In genomic region chr19:11089254-11090013, GRCh38 we compare ENCODE assay signal across 8 cellular contexts. TPM values are rescaled to one million over a fixed set of nuclear protein-coding genes. Genes with fewer than 3 reads are reported as not detected.
DNase-seq lines count a peak whose midpoint lies in the region; ATAC-seq and TF ChIP-seq lines count a peak whose summit lies in the region.

Gene LDLR, plus strand, starts transcription at chr19:11089463. Its CDS starts 86 bp downstream, at chr19:11089549.

- ATAC-seq in Panc1 (peak; percentile 79), GM19351 (IDR thresholded peaks at IDR 0.05; ENCODE audit: unreplicated experiment) (no peak)

- no peaks in the 10 kb centered on the region for H3K9me3 ChIP-seq in Panc1 (ENCODE audit: control insufficient read depth, insufficient read depth, low read depth, low read length)

- DNase-seq in EL (peak; percentile 95), Panc1 (ENCODE audit: low read depth, low spot score) (peak; percentile 84), activated T-cell treated with anti-CD3 and anti-CD28 coated beads for 48 hours (ENCODE audit: low read depth) (peak; percentile 73), epithelial cell of prostate (ENCODE audit: low read depth, low spot score) (peak; percentile 78), middle frontal gyrus (ENCODE audit: extremely low spot score, low spot score) (peak; percentile 69)
- peak; percentile 97 for DNase-seq in Jurkat, Clone E6-1 (ENCODE audit: low read depth, low spot score)
- DNase-seq in stimulated activated CD8-positive, alpha-beta memory T cell treated with anti-CD3 and anti-CD28 coated beads, Interleukin-2, amount 100 ng/mL, for 1 hour (ENCODE audit: low read depth in 2 of 2) = peak; percentile 38 to 51

- no peaks in the 10 kb centered on the region for H3K27me3 ChIP-seq in Panc1 (ENCODE audit: control insufficient read depth, insufficient read depth, low read length)

- POLR2A ChIA-PET in Panc1 (lab: Charles Lee) = interaction anchor here (0.5 to 1.6 kb wide), 4 partner anchors 9 to 150 kb away, joined by 3 to 6 read pairs (median 4); no protein-coding TSS in a partner anchor

- peaks cover 36% of the 10 kb centered on the region for H3K4me1 ChIP-seq in Panc1 (ENCODE audit: control insufficient read depth, insufficient read depth, low read length)

- H3K4me3 ChIP-seq in Jurkat, Clone E6-1 (ENCODE audit: low read length) = peak within 1 kb of the TSS; percentile 87
- peak within 1 kb of the TSS; percentile 75 to 82 for H3K4me3 ChIP-seq in Panc1 (ENCODE audit: low read depth in 2 of 2, low read length in 2 of 2)

- TF ChIP-seq CTCF in Panc1 (IDR thresholded peaks at IDR 0.05) = no peak

- BruUV-seq in Panc1 (replicated peaks; lab: Mats Ljungman, UMichigan) = no TSS peak

- CTCF ChIA-PET in Panc1 (lab: Charles Lee) = no interaction called here

- peak within 1 kb of the TSS; percentile 97 for H3K27ac ChIP-seq in Panc1 (ENCODE audit: low read length)
- H3K27ac ChIP-seq in epithelial cell of prostate = peak within 1 kb of the TSS; percentile 100

- intact Hi-C loops in Panc1 (cut with micrococcal nuclease; ENCODE audit: unreplicated experiment) = no loop called here

- peaks cover 5% of the 10 kb centered on the region for H3K36me3 ChIP-seq in Panc1 (ENCODE audit: control insufficient read depth, insufficient read depth, low read length)

- in situ Hi-C loops in Panc1 (cut with HindIII; ENCODE audit: low pct_unique_long_range_greater_than_20kb, low sequenced_read_pairs) = no loop called here

RNA-seq across cellular contexts. Expression of gene LDLR, which starts in this region (rescaled TPM):
- 25.4 TPM for polyA plus RNA-seq in Jurkat, Clone E6-1 (2012; ENCODE audit: insufficient read depth, insufficient read length)
- total RNA-seq in Panc1 (2021; ENCODE audit: unreplicated experiment) = 203 TPM
- 110 TPM for polyA plus RNA-seq in Panc1 (2012; ENCODE audit: insufficient read length)

Comparison
In these comparisons a context has a peak if more than half of its experiments do, and no peak if none do; other contexts are left out.
1. DNase-seq: peak in every context shown above with its lines; median percentile 97 in Jurkat, Clone E6-1; 95 in EL; 84 in Panc1; 78 in epithelial cell of prostate; 73 in activated T-cell treated with anti-CD3 and anti-CD28 coated beads for 48 hours; 69 in middle frontal gyrus; 44 in stimulated activated CD8-positive, alpha-beta memory T cell treated with anti-CD3 and anti-CD28 coated beads, Interleukin-2, amount 100 ng/mL, for 1 hour.